In genomic region chr4:26780524-26780923, GRCh38 we compare ENCODE assay signal across 10 cellular contexts.
DNase-seq lines count a peak whose midpoint lies in the region; ATAC-seq and TF ChIP-seq lines count a peak whose summit lies in the region.
"Had no signal": no experiment of that assay in that cellular context is flagged by ENCODE, and none has a peak within 500 bp of the region (broad histone marks: within the 10 kb centered on the region; RNA-seq: fewer than 3 reads in every experiment).

No MANE protein-coding gene starts in this region.

- H3K4me3 ChIP-seq in sigmoid colon: no peak overlapping the region
- H3K4me3 ChIP-seq: lung had no signal

- no peak overlapping the region for H3K27ac Mint-ChIP-seq in HFFc6
- H3K27ac Mint-ChIP-seq in T-cell: no peak overlapping the region
- H3K27ac Mint-ChIP-seq: activated naive CD8-positive, alpha-beta T cell treated with anti-CD3 and anti-CD28 coated beads, Interleukin-2, amount 10 ng/mL, durations not matched to agents 7 days and 5 days had no signal

- POLR2A ChIA-PET in HEK293T (lab: Yijun Ruan, JAX): no interaction called here
- POLR2A ChIA-PET in T-cell (lab: Charles Lee): no interaction called here

- H3K4me3 Mint-ChIP-seq in HFFc6: peak overlapping the region; percentile 36; the same call in 1 of the 2 replicates
- no peak overlapping the region for H3K4me3 Mint-ChIP-seq in T-cell
- H3K4me3 Mint-ChIP-seq: activated naive CD8-positive, alpha-beta T cell treated with anti-CD3 and anti-CD28 coated beads, Interleukin-2, amount 10 ng/mL, durations not matched to agents 7 days and 5 days had no signal

- no peaks in the 10 kb centered on the region for H3K9me3 ChIP-seq in sigmoid colon

- no peaks in the 10 kb centered on the region for H3K36me3 ChIP-seq in sigmoid colon

- TF ChIP-seq POLR2A in sigmoid colon (IDR thresholded peaks at IDR 0.05): no peak

- H3K4me1 Mint-ChIP-seq in HFFc6 (ENCODE audit: low read depth) (peaks cover 41% of the 10 kb centered on the region), T-cell (peaks cover 0 to 3% (median 2%) of the 10 kb centered on the region in 3 donors)

- peak; percentile 33 for DNase-seq in HFFc6
- DNase-seq in M059J (ENCODE audit: low read depth): peak; percentile 84
- DNase-seq in kidney tubule cell (ENCODE audit: low spot score): peak; percentile 77
- DNase-seq in HEK293T (ENCODE audit: extremely low spot score): no peak
- no peak for DNase-seq in GM20000 (ENCODE audit: low spot score)
- DNase-seq in T-cell: no peak
- no peak for DNase-seq in sigmoid colon
- DNase-seq: activated naive CD8-positive, alpha-beta T cell treated with anti-CD3 and anti-CD28 coated beads, Interleukin-2, amount 10 ng/mL, durations not matched to agents 7 days and 5 days had no signal

- WGBS in sigmoid colon, 2 donors: 82 to 100% methylated on average over 1 of the region's 1 CpG

- CTCF ChIA-PET in HEK293T (lab: Yijun Ruan, JAX) (no interaction called here), T-cell (lab: Charles Lee) (no interaction called here)

- intact Hi-C loops in sigmoid colon (cut with DNase I): no loop called here

- ATAC-seq in GM18508 (IDR thresholded peaks at IDR 0.05; ENCODE audit: insufficient read depth, unreplicated experiment) (peak; percentile 93), T-cell (replicated peaks in 1 of 4) (no peak)

- H3K4me1 ChIP-seq in sigmoid colon: peaks cover 0 to 16% (median 12%) of the 10 kb centered on the region in 4 donors

- H3K9me3 Mint-ChIP-seq in HFFc6 (no peaks in the 10 kb centered on the region), T-cell (no peaks in the 10 kb centered on the region)
- H3K9me3 Mint-ChIP-seq: activated naive CD8-positive, alpha-beta T cell treated with anti-CD3 and anti-CD28 coated beads, Interleukin-2, amount 10 ng/mL, durations not matched to agents 7 days and 5 days had no signal

- H3K36me3 Mint-ChIP-seq in HFFc6 (ENCODE audit: low read depth) (no peaks in the 10 kb centered on the region), T-cell (peaks cover 38% of the 10 kb centered on the region)

- H3K27me3 ChIP-seq in sigmoid colon: no peaks in the 10 kb centered on the region

- H3K27me3 Mint-ChIP-seq in HFFc6 (ENCODE audit: insufficient read depth) (no peaks in the 10 kb centered on the region; the same call in 1 of the 2 replicates), T-cell (no peaks in the 10 kb centered on the region)
- H3K27me3 Mint-ChIP-seq: activated naive CD8-positive, alpha-beta T cell treated with anti-CD3 and anti-CD28 coated beads, Interleukin-2, amount 10 ng/mL, durations not matched to agents 7 days and 5 days had no signal

- no peak for TF ChIP-seq CTCF in HFFc6 (IDR thresholded peaks at IDR 0.05)
- no peak for TF ChIP-seq CTCF in GM20000 (IDR thresholded peaks at IDR 0.05; ENCODE audit: extremely low read depth, missing control alignments)
- no peak for TF ChIP-seq CTCF in sigmoid colon (IDR thresholded peaks at IDR 0.05)

- H3K27ac ChIP-seq in sigmoid colon: peak overlapping the region in 1 of 4 donors; percentile 40

- TF ChIP-seq EP300 in sigmoid colon (IDR thresholded peaks at IDR 0.05): no peak

TF ChIP-seq in HEK293T, 16 proteins besides CTCF, POLR2A, EP300 and RAD21:
- no peak for TF ChIP-seq SUZ12 (IDR thresholded peaks at IDR 0.05)
- TF ChIP-seq NFRKB (IDR thresholded peaks at IDR 0.05): no peak
- no peak for TF ChIP-seq SP1 (IDR thresholded peaks at IDR 0.05)
- TF ChIP-seq TARDBP (IDR thresholded peaks at IDR 0.05): no peak
- TF ChIP-seq PKNOX1 (IDR thresholded peaks at IDR 0.05): no peak
- no peak for TF ChIP-seq LEF1 (IDR thresholded peaks at IDR 0.05; ENCODE audit: borderline replicate concordance)
- TF ChIP-seq BHLHE40 (IDR thresholded peaks at IDR 0.05; ENCODE audit: borderline replicate concordance): no peak
- TF ChIP-seq CTBP1 (IDR thresholded peaks at IDR 0.05; ENCODE audit: borderline replicate concordance): no peak
- TF ChIP-seq FOXA1 (IDR thresholded peaks at IDR 0.05): no peak
- no peak for TF ChIP-seq ELF4 (IDR thresholded peaks at IDR 0.05)
- no peak for TF ChIP-seq HDGF (IDR thresholded peaks at IDR 0.05; ENCODE audit: borderline replicate concordance)
- TF ChIP-seq L3MBTL2 (conservative IDR thresholded peaks at IDR 0.05): no peak
- TF ChIP-seq FOXK2 (IDR thresholded peaks at IDR 0.05): no peak
- TF ChIP-seq ZNF384 (IDR thresholded peaks at IDR 0.05): no peak
- no peak for TF ChIP-seq ARNT (IDR thresholded peaks at IDR 0.05)

Comparison
In these comparisons a context has a peak if more than half of its experiments do, and no peak if none do; other contexts are left out.
1. DNase-seq: peak in HFFc6 (single experiment), M059J (single experiment) and kidney tubule cell (single experiment); none in HEK293T (single experiment), GM20000 (single experiment), T-cell (0 of 34) and sigmoid colon (single experiment).